ENCODE assay signal across 13 cellular contexts in genomic region chr2:239150125-239151011, GRCh38.
DNase-seq lines count a peak whose midpoint lies in the region; ATAC-seq and TF ChIP-seq lines count a peak whose summit lies in the region.
"Had no signal": no experiment of that assay in that cellular context is flagged by ENCODE, and none has a peak within 500 bp of the region (broad histone marks: within the 10 kb centered on the region; RNA-seq: fewer than 3 reads in every experiment).

No MANE protein-coding gene starts in this region.

- 76% methylated on average over 9 of the region's 9 CpGs for WGBS in SK-N-SH (ENCODE audit: low lambda C conversion rate)

- ATAC-seq in natural killer cell = peak; percentile 51 to 63 (median 59)
- no peak for ATAC-seq in natural killer cell treated with Interleukin-12 subunit alpha and Interleukin-12 subunit beta and Interleukin-15 and Interleukin-18, amount 100 ng/mL, for 72 hours
- ATAC-seq: GM12878 had no signal

- no peak overlapping the region for H3K4me3 ChIP-seq in muscle layer of duodenum (ENCODE audit: low read depth in 1 of 2, low read length in 2 of 2)
- H3K4me3 ChIP-seq in vagina = no peak overlapping the region
- H3K4me3 ChIP-seq in SK-N-SH (ENCODE audit: low read depth in 2 of 2, low read length in 1 of 2) = no peak overlapping the region
- H3K4me3 ChIP-seq: GM12878 had no signal

- H3K4me3 Mint-ChIP-seq in natural killer cell (no peak overlapping the region), mesothelial cell of epicardium (no peak overlapping the region)
- H3K4me3 Mint-ChIP-seq in natural killer cell treated with Interleukin-12 subunit alpha and Interleukin-12 subunit beta and Interleukin-15 and Interleukin-18, amount 100 ng/mL, for 72 hours = no peak overlapping the region

- H3K27ac Mint-ChIP-seq in natural killer cell = peak overlapping the region; percentile 39 to 74
- peak overlapping the region in 1 of 2 donors; percentile 2 for H3K27ac Mint-ChIP-seq in natural killer cell treated with Interleukin-12 subunit alpha and Interleukin-12 subunit beta and Interleukin-15 and Interleukin-18, amount 100 ng/mL, for 72 hours
- H3K27ac Mint-ChIP-seq in mesothelial cell of epicardium = no peak overlapping the region

- H3K9me2 ChIP-seq in SK-N-SH = no peaks in the 10 kb centered on the region

- no peaks in the 10 kb centered on the region for H3F3A ChIP-seq in SK-N-SH (replicated peaks; ENCODE audit: insufficient read depth)

- H3K4me1 ChIP-seq in muscle layer of duodenum (ENCODE audit: control insufficient read depth in 1 of 2, insufficient read depth in 2 of 2, low read length in 2 of 2) (peaks cover 0 to 12% of the 10 kb centered on the region in 2 donors), vagina (peaks cover 22% of the 10 kb centered on the region), SK-N-SH (ENCODE audit: control insufficient read depth in 1 of 2, insufficient read depth in 2 of 2, low read depth in 1 of 2, low read length in 1 of 2) (no peaks in the 10 kb centered on the region)
- H3K4me1 ChIP-seq: parathyroid adenoma had no signal

- H3K36me3 ChIP-seq in muscle layer of duodenum (ENCODE audit: control insufficient read depth in 1 of 2, insufficient read depth in 2 of 2, low read length in 2 of 2) = peaks cover 34 to 62% of the 10 kb centered on the region in 2 donors
- H3K36me3 ChIP-seq in vagina = peaks cover 0 to 18% of the 10 kb centered on the region in 2 donors
- peaks cover 0 to 8% of the 10 kb centered on the region in 2 experiments for H3K36me3 ChIP-seq in SK-N-SH (replicated peaks in 1 of 2; ENCODE audit: control insufficient read depth in 1 of 2, insufficient read depth in 2 of 2, low read length in 1 of 2)
- H3K36me3 ChIP-seq: WERI-Rb-1 had no signal

- H3K4me1 Mint-ChIP-seq in natural killer cell = peaks cover 30 to 46% of the 10 kb centered on the region in 2 donors
- H3K4me1 Mint-ChIP-seq in natural killer cell treated with Interleukin-12 subunit alpha and Interleukin-12 subunit beta and Interleukin-15 and Interleukin-18, amount 100 ng/mL, for 72 hours (ENCODE audit: low read depth in 2 of 2) = peaks cover 10 to 15% of the 10 kb centered on the region in 2 donors
- no peaks in the 10 kb centered on the region for H3K4me1 Mint-ChIP-seq in mesothelial cell of epicardium

- H4K20me1 ChIP-seq in SK-N-SH (ENCODE audit: insufficient read depth) = no peaks in the 10 kb centered on the region

- CTCF ChIA-PET in SK-N-SH (lab: Yijun Ruan, JAX) = no interaction called here

- H3K27me3 Mint-ChIP-seq in natural killer cell (ENCODE audit: low read depth in 2 of 2) (no peaks in the 10 kb centered on the region), mesothelial cell of epicardium (ENCODE audit: low read depth) (no peaks in the 10 kb centered on the region)
- H3K27me3 Mint-ChIP-seq in natural killer cell treated with Interleukin-12 subunit alpha and Interleukin-12 subunit beta and Interleukin-15 and Interleukin-18, amount 100 ng/mL, for 72 hours = no peaks in the 10 kb centered on the region

- H3K27me3 ChIP-seq in muscle layer of duodenum (ENCODE audit: low read depth, low read length) (no peaks in the 10 kb centered on the region), vagina (no peaks in the 10 kb centered on the region), SK-N-SH (ENCODE audit: insufficient read depth) (no peaks in the 10 kb centered on the region)

- DNase-seq in natural killer cell = no peak
- DNase-seq in natural killer cell treated with Interleukin-12 subunit alpha and Interleukin-12 subunit beta and Interleukin-15 and Interleukin-18, amount 100 ng/mL, for 72 hours (ENCODE audit: low spot score) = no peak
- peak; percentile 28 for DNase-seq in activated effector memory CD4-positive, alpha-beta T cell treated with Interleukin-2 at 50 U/mL for 16 hours
- DNase-seq in vagina (ENCODE audit: extremely low spot score in 2 of 2) = no peak
- no peak for DNase-seq in mesothelial cell of epicardium (ENCODE audit: low spot score in 2 of 2, unreplicated experiment in 2 of 2)
- DNase-seq in SK-N-SH = no peak
- no peak for DNase-seq in SIG-M5 (lab: John Stamatoyannopoulos, UW)
- DNase-seq: NCI-H1417 treated with DMSO at 0.1 percent for 48 hours, OCI-M1, WERI-Rb-1 had no signal

- no peak overlapping the region for H3K4me2 ChIP-seq in SK-N-SH

- H3K9me3 ChIP-seq in muscle layer of duodenum (ENCODE audit: control insufficient read depth in 1 of 2, low read length in 2 of 2) = no peaks in the 10 kb centered on the region
- H3K9me3 ChIP-seq in vagina = no peaks in the 10 kb centered on the region
- no peaks in the 10 kb centered on the region for H3K9me3 ChIP-seq in SK-N-SH

- no peak for TF ChIP-seq RAD21 in SK-N-SH (IDR thresholded peaks at IDR 0.05; ENCODE audit: low read length)

- TF ChIP-seq CTCF in natural killer cell (IDR thresholded peaks at IDR 0.05) (no peak), vagina (IDR thresholded peaks at IDR 0.05) (no peak), mesothelial cell of epicardium (IDR thresholded peaks at IDR 0.05; ENCODE audit: unreplicated experiment) (no peak), SK-N-SH (IDR thresholded peaks at IDR 0.05) (no peak)

- H3K36me3 Mint-ChIP-seq in natural killer cell = no peaks in the 10 kb centered on the region
- H3K36me3 Mint-ChIP-seq in natural killer cell treated with Interleukin-12 subunit alpha and Interleukin-12 subunit beta and Interleukin-15 and Interleukin-18, amount 100 ng/mL, for 72 hours = peaks cover 4% of the 10 kb centered on the region
- H3K36me3 Mint-ChIP-seq in mesothelial cell of epicardium = peaks cover 22% of the 10 kb centered on the region

- TF ChIP-seq EP300 in SK-N-SH (IDR thresholded peaks at IDR 0.05; ENCODE audit: borderline replicate concordance in 1 of 2, low read depth in 1 of 2, low read length in 1 of 2) = no peak

- intact Hi-C loops in natural killer cell (cut with micrococcal nuclease) = loop anchor here (5.0 kb wide), 1 partner anchor 117 kb away; no protein-coding TSS in a partner anchor
- intact Hi-C loops in vagina (cut with DNase I) = no loop called here

- H3K27ac ChIP-seq in muscle layer of duodenum (ENCODE audit: low read length) (peak overlapping the region; percentile 47), vagina (peak overlapping the region; percentile 84), SK-N-SH (ENCODE audit: low read depth in 2 of 2, low read length in 1 of 2) (no peak overlapping the region)
- H3K27ac ChIP-seq: parathyroid adenoma, WERI-Rb-1 had no signal

- H3K9ac ChIP-seq in SK-N-SH = no peak overlapping the region
- H3K9ac ChIP-seq: parathyroid adenoma had no signal

- no peak for TF ChIP-seq POLR2A in vagina (IDR thresholded peaks at IDR 0.05)

- no peaks in the 10 kb centered on the region for H3K79me2 ChIP-seq in SK-N-SH (ENCODE audit: insufficient read depth)
- H3K79me2 ChIP-seq: parathyroid adenoma had no signal

- H2AFZ ChIP-seq in SK-N-SH (ENCODE audit: low read depth) = no peak overlapping the region
- H2AFZ ChIP-seq: parathyroid adenoma had no signal

- H3K9me3 Mint-ChIP-seq in natural killer cell = peaks cover 3 to 4% of the 10 kb centered on the region in 2 donors
- no peaks in the 10 kb centered on the region for H3K9me3 Mint-ChIP-seq in natural killer cell treated with Interleukin-12 subunit alpha and Interleukin-12 subunit beta and Interleukin-15 and Interleukin-18, amount 100 ng/mL, for 72 hours
- H3K9me3 Mint-ChIP-seq in mesothelial cell of epicardium = no peaks in the 10 kb centered on the region

- POLR2A ChIA-PET in SK-N-SH (lab: Yijun Ruan, JAX) = no interaction called here

TF ChIP-seq in SK-N-SH, 30 proteins besides CTCF, POLR2A, EP300 and RAD21 (continues in another document):
- TF ChIP-seq FOXJ3 (CRISPR knock-in tag; IDR thresholded peaks at IDR 0.05) = no peak
- no peak for TF ChIP-seq GATA2 (CRISPR knock-in tag; IDR thresholded peaks at IDR 0.05)
- no peak for TF ChIP-seq TAF1 (IDR thresholded peaks at IDR 0.05; ENCODE audit: borderline replicate concordance, low read depth, low read length)
- TF ChIP-seq RFX5 (IDR thresholded peaks at IDR 0.05; ENCODE audit: low read length) = no peak
- no peak for TF ChIP-seq TCF12 (IDR thresholded peaks at IDR 0.05)
- TF ChIP-seq USF1 (IDR thresholded peaks at IDR 0.05; ENCODE audit: borderline replicate concordance, low read depth) = no peak
- TF ChIP-seq ZBTB33 (IDR thresholded peaks at IDR 0.05; ENCODE audit: borderline replicate concordance, low read depth) = no peak
- no peak for TF ChIP-seq FOSL2 (IDR thresholded peaks at IDR 0.05; ENCODE audit: borderline replicate concordance, low read depth)
- TF ChIP-seq IRF3 (IDR thresholded peaks at IDR 0.05; ENCODE audit: low read depth, low read length) = no peak
- no peak for TF ChIP-seq MEF2A (IDR thresholded peaks at IDR 0.05; ENCODE audit: borderline replicate concordance, low read depth)
- TF ChIP-seq CHD2 (IDR thresholded peaks at IDR 0.05; ENCODE audit: low read length, partially characterized antibody) = no peak

Comparison
In these comparisons a context has a peak if more than half of its experiments do, and no peak if none do; other contexts are left out.
1. ATAC-seq: peak in natural killer cell (3 of 3); none in natural killer cell treated with Interleukin-12 subunit alpha and Interleukin-12 subunit beta and Interleukin-15 and Interleukin-18, amount 100 ng/mL, for 72 hours (0 of 2).
2. H3K27ac ChIP-seq: peak in muscle layer of duodenum (single experiment) and vagina (single experiment); none in SK-N-SH (0 of 2).